Comparison of ENCODE assay signal across 8 cellular contexts in the genomic region with DNA sequence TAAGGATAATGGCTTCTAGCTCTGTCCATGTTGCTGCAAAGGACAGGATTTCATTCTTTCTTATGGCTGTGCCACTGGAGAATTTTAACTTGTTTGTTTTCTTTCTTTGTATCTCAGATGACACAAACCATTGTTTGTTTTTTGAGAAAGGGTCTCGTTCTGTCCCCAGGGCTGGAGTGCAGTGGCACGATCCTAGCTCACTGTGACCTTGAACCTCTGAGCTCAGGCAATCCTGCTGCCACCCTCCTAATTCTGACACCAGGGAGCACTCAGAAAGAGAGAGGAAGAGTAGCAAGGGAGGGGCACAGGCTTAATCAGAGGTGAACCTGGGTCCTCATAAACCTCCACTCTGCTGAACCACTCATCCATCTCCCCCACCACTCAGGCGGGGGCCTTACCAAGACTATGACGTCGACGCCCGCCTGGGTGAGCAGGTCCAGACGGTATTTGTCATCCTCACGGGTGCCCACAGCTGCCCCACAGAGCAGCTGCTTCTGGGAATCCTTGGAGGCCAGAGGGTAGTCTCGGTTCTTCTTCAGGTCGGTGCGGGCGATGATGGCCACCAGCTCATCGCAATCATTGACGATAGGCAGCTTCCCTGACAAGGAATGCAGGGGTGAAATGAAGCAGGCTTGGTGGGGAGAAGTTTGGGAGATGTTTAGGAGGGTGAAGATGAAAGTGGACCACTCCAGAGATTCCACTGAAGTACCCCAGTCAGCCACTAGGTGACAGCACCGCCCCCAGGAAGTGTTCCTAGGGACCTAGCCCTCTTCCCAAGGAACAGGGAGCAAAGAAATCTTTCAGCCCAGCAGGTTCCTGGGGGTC. TPM values are rescaled to one million over a fixed set of nuclear protein-coding genes. Genes with fewer than 3 reads are reported as not detected.
DNase-seq lines count a peak whose midpoint lies in the region; ATAC-seq, FAIRE-seq and TF ChIP-seq lines count a peak whose summit lies in the region.

No MANE protein-coding gene starts in this region.

- H3K4me3 ChIP-seq in RWPE2 (ENCODE audit: severe bottlenecking) (no peak overlapping the region), left lung (no peak overlapping the region)

- peaks cover 63% of the 10 kb centered on the region for H3K36me3 ChIP-seq in RWPE2 (ENCODE audit: low read depth)
- H3K36me3 ChIP-seq in left lung: peaks cover 0 to 98% of the 10 kb centered on the region in 2 donors

- no peak for FAIRE-seq in H54 (lab: Jason Lieb, UNC)

- H3K9me3 ChIP-seq in RWPE2 (ENCODE audit: severe bottlenecking) (no peaks in the 10 kb centered on the region), left lung (no peaks in the 10 kb centered on the region)

- peak; percentile 81 for DNase-seq in D341Med (ENCODE audit: low spot score)
- DNase-seq in H54 (ENCODE audit: insufficient read length, low spot score): peak; percentile 70
- no peak for DNase-seq in RWPE2 (ENCODE audit: low spot score)
- peak; percentile 73 for DNase-seq in cerebellum (ENCODE audit: low spot score)
- DNase-seq in left lung: no peak
- peak in 34 of 49 donors; percentile 10 to 72 (median 38) for DNase-seq in substantia nigra (lab: John Stamatoyannopoulos, UW)
- DNase-seq in kidney glomerular epithelial cell (lab: John Stamatoyannopoulos, UW): no peak

- TF ChIP-seq POLR2A in H54 (IDR thresholded peaks at IDR 0.05; ENCODE audit: low read depth, low read length): no peak

- H3K27ac ChIP-seq in RWPE2 (ENCODE audit: poor library complexity, severe bottlenecking) (no peak overlapping the region), left lung (no peak overlapping the region), substantia nigra (ENCODE audit: low read depth, low read length, poor library complexity, severe bottlenecking) (no peak overlapping the region)

- no peaks in the 10 kb centered on the region for H3K27me3 ChIP-seq in RWPE2 (ENCODE audit: insufficient read depth, poor library complexity, severe bottlenecking)
- H3K27me3 ChIP-seq in left lung: no peaks in the 10 kb centered on the region

- TF ChIP-seq CTCF in RWPE2 (IDR thresholded peaks at IDR 0.05; ENCODE audit: poor library complexity, severe bottlenecking): peak; percentile 90
- peak; percentile 82 to 91 for TF ChIP-seq CTCF in left lung (IDR thresholded peaks at IDR 0.05)

- ATAC-seq in RWPE2 (ENCODE audit: low read depth) (peak; percentile 66), left lung (peak; percentile 87), HG03135 (IDR thresholded peaks at IDR 0.05; ENCODE audit: unreplicated experiment) (no peak)

- intact Hi-C loops in left lung (cut with DNase I): no loop called here

- H3K4me1 ChIP-seq in RWPE2 (ENCODE audit: insufficient read depth, poor library complexity, severe bottlenecking) (no peaks in the 10 kb centered on the region), left lung (no peaks in the 10 kb centered on the region)

RNA-seq across cellular contexts. Expression of gene IMPDH1, which starts 11.6 kb away (rescaled TPM):
- total RNA-seq in cerebellum (38.3 TPM), left lung (100 to 1,000 TPM in 1 of 2 donors, 10 to 100 TPM in 1; 60.6 to 106 TPM)

RNA-seq across cellular contexts. Expression of gene PRRT4, which starts 36.7 kb away (rescaled TPM):
- 6.5 TPM for total RNA-seq in cerebellum
- under 1 TPM; 0.42 to 0.85 TPM for total RNA-seq in left lung

RNA-seq across cellular contexts. Expression of gene RBM28, which starts 54.5 kb away (rescaled TPM):
- total RNA-seq in cerebellum (20.7 TPM), left lung (10 to 100 TPM; 21.5 to 37.5 TPM)

RNA-seq across cellular contexts. Expression of gene HILPDA, which starts 57.5 kb away (rescaled TPM):
- total RNA-seq in cerebellum (33.6 TPM), left lung (10 to 100 TPM; 10.2 to 12.2 TPM)

Comparison
In these comparisons a context has a peak if more than half of its experiments do, and no peak if none do; other contexts are left out.
1. DNase-seq: peak in D341Med (single experiment), H54 (single experiment), cerebellum (single experiment) and substantia nigra (34 of 49); none in RWPE2 (single experiment), left lung (0 of 2) and kidney glomerular epithelial cell (single experiment).